Comparison of ENCODE assay signal across 12 cellular contexts in genomic region chr11:117997436-117998200, GRCh38. TPM values are rescaled to one million over a fixed set of nuclear protein-coding genes. Genes with fewer than 3 reads are reported as not detected.
DNase-seq lines count a peak whose midpoint lies in the region; ATAC-seq and TF ChIP-seq lines count a peak whose summit lies in the region.
"Had no signal": no experiment of that assay in that cellular context is flagged by ENCODE, and none has a peak within 500 bp of the region (broad histone marks: within the 10 kb centered on the region; RNA-seq: fewer than 3 reads in every experiment).

No MANE protein-coding gene starts in this region.

- no peaks in the 10 kb centered on the region for H3K27me3 ChIP-seq in CD4-positive, alpha-beta memory T cell (ENCODE audit: insufficient read depth, low read length)
- no peaks in the 10 kb centered on the region for H3K27me3 ChIP-seq in suprapubic skin
- H3K27me3 ChIP-seq: BLaER1 treated with 17β-estradiol and CSF1 and Interleukin-3, amounts not matched to agents 10 nM and 100 nM; upper lobe of left lung had no signal

- POLR2A ChIA-PET in CD4-positive, alpha-beta memory T cell (lab: Charles Lee; ENCODE audit: partially characterized antibody): interaction anchor here (0.9 to 51.5 kb wide), 9 partner anchors 7 to 182 kb away, joined by 3 to 2125 read pairs (median 41); partner anchors contain the start of gene IL10RA

- ATAC-seq in GM19397 (IDR thresholded peaks at IDR 0.05; ENCODE audit: unreplicated experiment): peak; percentile 22
- peak; percentile 12 for ATAC-seq in HG03108 (IDR thresholded peaks at IDR 0.05; ENCODE audit: unreplicated experiment)
- peak; percentile 4 to 60 for ATAC-seq in activated naive CD4-positive, alpha-beta T cell treated with anti-CD3 and anti-CD28 coated beads, Interleukin-2, amount 50 U/mL, for 72 hours
- no peak for ATAC-seq in GM18873 (IDR thresholded peaks at IDR 0.05; ENCODE audit: low FRiP score, unreplicated experiment)

- H3K27ac Mint-ChIP-seq in CD4-positive, alpha-beta memory T cell: peak overlapping the region; percentile 70 to 93 (median 88)
- H3K27ac Mint-ChIP-seq in activated naive CD4-positive, alpha-beta T cell treated with anti-CD3 and anti-CD28 coated beads, Interleukin-2, amount 50 U/mL, for 72 hours: peak overlapping the region; percentile 11 to 81

- H3K4me3 Mint-ChIP-seq in CD4-positive, alpha-beta memory T cell: peak overlapping the region; percentile 4 to 71 (median 40)

- intact Hi-C loops in CD4-positive, alpha-beta memory T cell (cut with micrococcal nuclease): no loop called here

- WGBS in suprapubic skin: 94% methylated on average over 8 of the region's 8 CpGs

- no peak for TF ChIP-seq POLR2A in suprapubic skin (IDR thresholded peaks at IDR 0.05)

- peak overlapping the region; percentile 28 for H3K27ac ChIP-seq in CD4-positive, alpha-beta memory T cell (ENCODE audit: low read depth, low read length)
- no peak overlapping the region for H3K27ac ChIP-seq in suprapubic skin

- no peaks in the 10 kb centered on the region for H3K9me3 Mint-ChIP-seq in CD4-positive, alpha-beta memory T cell
- peaks cover 0 to 7% of the 10 kb centered on the region in 2 donors for H3K9me3 Mint-ChIP-seq in activated naive CD4-positive, alpha-beta T cell treated with anti-CD3 and anti-CD28 coated beads, Interleukin-2, amount 50 U/mL, for 72 hours

- CTCF ChIA-PET in CD4-positive, alpha-beta memory T cell (lab: Charles Lee; ENCODE audit: partially characterized antibody): interaction anchor here (1.1 to 19.1 kb wide), 7 partner anchors 10 to 190 kb away, joined by 3 to 211 read pairs (median 8); partner anchors contain the start of gene IL10RA

- TF ChIP-seq EP300 in suprapubic skin (IDR thresholded peaks at IDR 0.05): no peak

- peaks cover 82% of the 10 kb centered on the region for H3K36me3 ChIP-seq in CD4-positive, alpha-beta memory T cell (ENCODE audit: insufficient read depth, low read length)
- H3K36me3 ChIP-seq in suprapubic skin: peaks cover 4% of the 10 kb centered on the region

- no peak for TF ChIP-seq CTCF in suprapubic skin (IDR thresholded peaks at IDR 0.05)

- no peak overlapping the region for H3K4me3 ChIP-seq in CD4-positive, alpha-beta memory T cell (ENCODE audit: low read length in 2 of 2)
- no peak overlapping the region for H3K4me3 ChIP-seq in suprapubic skin
- H3K4me3 ChIP-seq: BLaER1 treated with 17β-estradiol and CSF1 and Interleukin-3, amounts not matched to agents 10 nM and 100 nM; upper lobe of left lung had no signal

- no peak for DNase-seq in CD4-positive, alpha-beta memory T cell
- DNase-seq in activated naive CD4-positive, alpha-beta T cell treated with anti-CD3 and anti-CD28 coated beads, Interleukin-2, amount 50 U/mL, for 72 hours (ENCODE audit: low spot score in 2 of 2): peak in 1 of 2 donors; percentile 55
- DNase-seq in effector CD8-positive, alpha-beta T cell (lab: John Stamatoyannopoulos, UW): no peak
- DNase-seq in pons (ENCODE audit: low spot score) (no peak), suprapubic skin (ENCODE audit: low spot score in 2 of 2) (no peak)
- DNase-seq: activated gamma-delta T cell, NCI-H82, upper lobe of left lung had no signal

- peaks cover 61 to 99% (median 90%) of the 10 kb centered on the region in 4 donors for H3K4me1 Mint-ChIP-seq in CD4-positive, alpha-beta memory T cell

- H3K36me3 Mint-ChIP-seq in CD4-positive, alpha-beta memory T cell: peaks cover 67 to 82% of the 10 kb centered on the region in 2 donors
- peaks cover 52 to 57% of the 10 kb centered on the region in 2 donors for H3K36me3 Mint-ChIP-seq in activated naive CD4-positive, alpha-beta T cell treated with anti-CD3 and anti-CD28 coated beads, Interleukin-2, amount 50 U/mL, for 72 hours

- H3K4me1 ChIP-seq in CD4-positive, alpha-beta memory T cell (ENCODE audit: insufficient read depth, low read length): peaks cover 100% of the 10 kb centered on the region
- H3K4me1 ChIP-seq in suprapubic skin: no peaks in the 10 kb centered on the region

- no peaks in the 10 kb centered on the region for H3K9me3 ChIP-seq in CD4-positive, alpha-beta memory T cell (ENCODE audit: control insufficient read depth in 1 of 2, low read length in 2 of 2)
- no peaks in the 10 kb centered on the region for H3K9me3 ChIP-seq in suprapubic skin
- H3K9me3 ChIP-seq: BLaER1 treated with 17β-estradiol and CSF1 and Interleukin-3, amounts not matched to agents 10 nM and 100 nM had no signal

- no peaks in the 10 kb centered on the region for H3K27me3 Mint-ChIP-seq in CD4-positive, alpha-beta memory T cell

RNA-seq across cellular contexts. Expression of gene IL10RA, which starts 11.4 kb away (rescaled TPM):
- total RNA-seq in CD4-positive, alpha-beta memory T cell: 100 to 1,000 TPM; 398 to 406 TPM
- polyA plus RNA-seq in CD4-positive, alpha-beta memory T cell: 100 to 1,000 TPM; 362 to 468 TPM
- total RNA-seq in activated naive CD4-positive, alpha-beta T cell treated with anti-CD3 and anti-CD28 coated beads, Interleukin-2, amount 50 U/mL, for 72 hours: 10 to 100 TPM; 31.6 to 32.2 TPM
- 1 to 10 TPM; 2.9 to 7.2 (median 4.4) TPM for total RNA-seq in suprapubic skin

Comparison
In these comparisons a context has a peak if more than half of its experiments do, and no peak if none do; other contexts are left out.
1. RNA of gene IL10RA, which starts 11.4 kb away (total RNA-seq): 398 to 406 TPM in CD4-positive, alpha-beta memory T cell; 31.6 to 32.2 TPM in activated naive CD4-positive, alpha-beta T cell treated with anti-CD3 and anti-CD28 coated beads, Interleukin-2, amount 50 U/mL, for 72 hours and 2.9 to 7.2 TPM in suprapubic skin; every median in the first group is over 10 times any median in the second.